ENCODE assay signal across 4 cellular contexts in genomic region chr1:20219053-20219452, GRCh38. TPM values are rescaled to one million over a fixed set of nuclear protein-coding genes. Genes with fewer than 3 reads are reported as not detected.
"Had no signal": no experiment of that assay in that cellular context is flagged by ENCODE, and none has a peak within 500 bp of the region (broad histone marks: within the 10 kb centered on the region; RNA-seq: fewer than 3 reads in every experiment).

No MANE protein-coding gene starts in this region.

RNA-seq across cellular contexts. Expression of gene PLA2G2C, which starts 32.7 kb away (rescaled TPM):
- total RNA-seq: LHCN-M2, M059J, MCF 10A, NCI-H460 had no signal

RNA-seq across cellular contexts. Expression of gene UBXN10, which starts 33.2 kb away (rescaled TPM):
- total RNA-seq: LHCN-M2, M059J, MCF 10A, NCI-H460 had no signal
